ENCODE assay signal across 13 cellular contexts in genomic region chr12:46210835-46211439, GRCh38. TPM values are rescaled to one million over a fixed set of nuclear protein-coding genes. Genes with fewer than 3 reads are reported as not detected.
A peak's percentile ranks its signal among the peaks of the same experiment; 100 is the strongest.
DNase-seq lines count a peak whose midpoint lies in the region; ATAC-seq and TF ChIP-seq lines count a peak whose summit lies in the region.
"Had no signal": no experiment of that assay in that cellular context is flagged by ENCODE, and none has a peak within 500 bp of the region (broad histone marks: within the 10 kb centered on the region; RNA-seq: fewer than 3 reads in every experiment).

No MANE protein-coding gene starts in this region.

- TF ChIP-seq CTCF in CD8-positive, alpha-beta T cell (IDR thresholded peaks at IDR 0.05): no peak

- CTCF ChIA-PET in CD8-positive, alpha-beta T cell (lab: Charles Lee): interaction anchor here (2.3 kb wide), 1 partner anchor 59 kb away, joined by 6 read pairs; no protein-coding TSS in a partner anchor

- POLR2A ChIA-PET in CD8-positive, alpha-beta T cell (lab: Charles Lee): interaction anchor here (0.5 to 4.0 kb wide), 7 partner anchors 13 to 403 kb away, joined by 3 to 34 read pairs (median 3); partner anchors contain the start of gene SLC38A1
- POLR2A ChIA-PET in activated naive CD8-positive, alpha-beta T cell treated with anti-CD3 and anti-CD28 coated beads, Interleukin-2, amount 10 ng/mL, durations not matched to agents 7 days and 5 days (lab: Charles Lee): interaction anchor here (1.1 to 3.4 kb wide), 2 partner anchors 56 to 58 kb away, joined by 3 to 18 read pairs; partner anchors contain the start of gene SLC38A1

- H3K36me3 ChIP-seq in CD8-positive, alpha-beta T cell (ENCODE audit: insufficient read depth, low read length): peaks cover 14% of the 10 kb centered on the region
- H3K36me3 ChIP-seq: vagina had no signal

- H3K27me3 ChIP-seq in CD8-positive, alpha-beta T cell (ENCODE audit: insufficient read depth, low read length): no peaks in the 10 kb centered on the region
- H3K27me3 ChIP-seq: vagina had no signal

- H3K4me1 ChIP-seq in CD8-positive, alpha-beta T cell (ENCODE audit: insufficient read depth, low read length): peaks cover 93% of the 10 kb centered on the region

- H3K9me3 Mint-ChIP-seq in CD8-positive, alpha-beta T cell: no peaks in the 10 kb centered on the region
- no peaks in the 10 kb centered on the region for H3K9me3 Mint-ChIP-seq in IgD-negative memory B cell
- H3K9me3 Mint-ChIP-seq in activated naive CD8-positive, alpha-beta T cell treated with anti-CD3 and anti-CD28 coated beads, Interleukin-2, amount 10 ng/mL, durations not matched to agents 7 days and 5 days: no peaks in the 10 kb centered on the region

- no peak for ATAC-seq in CD8-positive, alpha-beta T cell
- no peak for ATAC-seq in activated naive CD8-positive, alpha-beta T cell treated with anti-CD3 and anti-CD28 coated beads, Interleukin-2, amount 10 ng/mL, durations not matched to agents 7 days and 5 days (ENCODE audit: low read depth)
- ATAC-seq in HG03571 (IDR thresholded peaks at IDR 0.05; ENCODE audit: unreplicated experiment): no peak

- H3K9me3 ChIP-seq in CD8-positive, alpha-beta T cell (ENCODE audit: low read length): no peaks in the 10 kb centered on the region
- H3K9me3 ChIP-seq: vagina had no signal

- H3K27ac Mint-ChIP-seq in CD8-positive, alpha-beta T cell: peak overlapping the region; percentile 94
- H3K27ac Mint-ChIP-seq in IgD-negative memory B cell: peak overlapping the region; percentile 80 to 94 (median 84)
- H3K27ac Mint-ChIP-seq in activated naive CD8-positive, alpha-beta T cell treated with anti-CD3 and anti-CD28 coated beads, Interleukin-2, amount 10 ng/mL, durations not matched to agents 7 days and 5 days: peak overlapping the region; percentile 86

- H3K4me3 ChIP-seq in CD8-positive, alpha-beta T cell (ENCODE audit: low read depth, low read length): no peak overlapping the region
- H3K4me3 ChIP-seq: lung, vagina had no signal

- H3K36me3 Mint-ChIP-seq in CD8-positive, alpha-beta T cell: peaks cover 74% of the 10 kb centered on the region
- H3K36me3 Mint-ChIP-seq in IgD-negative memory B cell: peaks cover 25% of the 10 kb centered on the region
- H3K36me3 Mint-ChIP-seq in activated naive CD8-positive, alpha-beta T cell treated with anti-CD3 and anti-CD28 coated beads, Interleukin-2, amount 10 ng/mL, durations not matched to agents 7 days and 5 days: peaks cover 55% of the 10 kb centered on the region

- intact Hi-C loops in CD8-positive, alpha-beta T cell (cut with DNase I, micrococcal nuclease): loop anchor here (1.0 to 10.0 kb wide), 5 partner anchors 10 to 1154 kb away; partner anchors contain the start of gene SCAF11 (in 1 of the 2)

- no peaks in the 10 kb centered on the region for H3K27me3 Mint-ChIP-seq in CD8-positive, alpha-beta T cell (ENCODE audit: low read depth)
- H3K27me3 Mint-ChIP-seq in IgD-negative memory B cell: no peaks in the 10 kb centered on the region
- H3K27me3 Mint-ChIP-seq in activated naive CD8-positive, alpha-beta T cell treated with anti-CD3 and anti-CD28 coated beads, Interleukin-2, amount 10 ng/mL, durations not matched to agents 7 days and 5 days: no peaks in the 10 kb centered on the region

- no peak overlapping the region for H3K27ac ChIP-seq in CD8-positive, alpha-beta T cell (ENCODE audit: low read depth, low read length)
- H3K27ac ChIP-seq: HL-60 had no signal

- in situ Hi-C loops in ACHN (cut with HindIII; ENCODE audit: low pct_ligation_motif_present, low pct_unique_long_range_greater_than_20kb, low sequenced_read_pairs): no loop called here

- no peak for DNase-seq in CD8-positive, alpha-beta T cell
- no peak for DNase-seq in activated naive CD8-positive, alpha-beta T cell treated with anti-CD3 and anti-CD28 coated beads, Interleukin-2, amount 10 ng/mL, durations not matched to agents 7 days and 5 days
- DNase-seq in myocyte (ENCODE audit: low read depth) (peak; percentile 26), ACHN (no peak), GDM1 (lab: John Stamatoyannopoulos, UW) (no peak)
- DNase-seq in stimulated activated CD8-positive, alpha-beta memory T cell treated with anti-CD3 and anti-CD28 coated beads, Interleukin-4, amount 100 ng/mL, for 48 hours: no peak
- DNase-seq: head of caudate nucleus, right cardiac atrium had no signal

- H3K4me3 Mint-ChIP-seq in CD8-positive, alpha-beta T cell: peak overlapping the region; percentile 69
- peak overlapping the region; percentile 44 to 87 (median 66) for H3K4me3 Mint-ChIP-seq in IgD-negative memory B cell
- H3K4me3 Mint-ChIP-seq in activated naive CD8-positive, alpha-beta T cell treated with anti-CD3 and anti-CD28 coated beads, Interleukin-2, amount 10 ng/mL, durations not matched to agents 7 days and 5 days: peak overlapping the region; percentile 17

- H3K4me1 Mint-ChIP-seq in CD8-positive, alpha-beta T cell (ENCODE audit: low read depth): peaks cover 95% of the 10 kb centered on the region
- H3K4me1 Mint-ChIP-seq in IgD-negative memory B cell: peaks cover 72 to 80% (median 76%) of the 10 kb centered on the region in 3 donors
- peaks cover 65% of the 10 kb centered on the region for H3K4me1 Mint-ChIP-seq in activated naive CD8-positive, alpha-beta T cell treated with anti-CD3 and anti-CD28 coated beads, Interleukin-2, amount 10 ng/mL, durations not matched to agents 7 days and 5 days

RNA-seq across cellular contexts. Expression of gene SLC38A1, which starts 57.9 kb away (rescaled TPM):
- 100 to 1,000 TPM; 440 to 464 TPM for total RNA-seq in CD8-positive, alpha-beta T cell
- 134 TPM for polyA plus RNA-seq in IgD-negative memory B cell
- 100 to 1,000 TPM; 194 to 207 TPM for total RNA-seq in activated naive CD8-positive, alpha-beta T cell treated with anti-CD3 and anti-CD28 coated beads, Interleukin-2, amount 10 ng/mL, durations not matched to agents 7 days and 5 days
- 87.3 and 132 TPM in 2 replicates for total RNA-seq in myocyte
- polyA plus RNA-seq in myocyte (2012): 28.7 TPM

Comparison
In these comparisons a context has a peak if more than half of its experiments do, and no peak if none do; other contexts are left out.
1. H3K4me3 Mint-ChIP-seq: peak in every context shown above with its lines; median percentile 69 in CD8-positive, alpha-beta T cell; 66 in IgD-negative memory B cell; 17 in activated naive CD8-positive, alpha-beta T cell treated with anti-CD3 and anti-CD28 coated beads, Interleukin-2, amount 10 ng/mL, durations not matched to agents 7 days and 5 days.